Comparison of ENCODE assay signal across 23 cellular contexts in genomic region chr1:48864913-48865312, GRCh38.
A peak's percentile ranks its signal among the peaks of the same experiment; 100 is the strongest.
DNase-seq lines count a peak whose midpoint lies in the region; ATAC-seq and TF ChIP-seq lines count a peak whose summit lies in the region.
"Had no signal": no experiment of that assay in that cellular context is flagged by ENCODE, and none has a peak within 500 bp of the region (broad histone marks: within the 10 kb centered on the region; RNA-seq: fewer than 3 reads in every experiment).

No MANE protein-coding gene starts in this region.

- no peaks in the 10 kb centered on the region for H3K4me1 ChIP-seq in GM23338 (ENCODE audit: insufficient read depth)
- H3K4me1 ChIP-seq in ascending aorta = no peaks in the 10 kb centered on the region
- H3K4me1 ChIP-seq: A549, BE2C had no signal

- TF ChIP-seq CTCF in GM23338 (conservative IDR thresholded peaks at IDR 0.05; ENCODE audit: low read depth in 2 of 2) (peak in 1 of 2 experiments; percentile 25; a peak in 2 of 4 replicates), WTC11 (IDR thresholded peaks at IDR 0.05) (no peak), epithelial cell of esophagus (IDR thresholded peaks at IDR 0.05; ENCODE audit: insufficient read depth, low read depth, low read length, missing control alignments) (no peak), ascending aorta (IDR thresholded peaks at IDR 0.05) (no peak)

- H3K27ac ChIP-seq in GM23338 (ENCODE audit: low read depth) (no peak overlapping the region), ascending aorta (no peak overlapping the region)
- H3K27ac ChIP-seq: A549; BLaER1 treated with 17β-estradiol and CSF1 and Interleukin-3, amounts not matched to agents 10 nM and 100 nM had no signal

- no peak overlapping the region for H3K4me2 ChIP-seq in GM23338
- H3K4me2 ChIP-seq: A549; BLaER1 treated with 17β-estradiol and CSF1 and Interleukin-3, amounts not matched to agents 10 nM and 100 nM had no signal

- no peak overlapping the region for H3K4me3 ChIP-seq in GM23338
- H3K4me3 ChIP-seq in epithelial cell of esophagus (ENCODE audit: low read length) = no peak overlapping the region
- H3K4me3 ChIP-seq in ascending aorta = no peak overlapping the region
- H3K4me3 ChIP-seq: A549; BLaER1 treated with 17β-estradiol and CSF1 and Interleukin-3, amounts not matched to agents 10 nM and 100 nM; GM12878 had no signal

- no peak overlapping the region for H3K27ac Mint-ChIP-seq in GM23338
- H3K27ac Mint-ChIP-seq in WTC11 = no peak overlapping the region
- H3K27ac Mint-ChIP-seq: CD14-positive monocyte; CD4-positive, alpha-beta T cell; CD8-positive, alpha-beta memory T cell had no signal

- H3K27me3 Mint-ChIP-seq in GM23338 (ENCODE audit: insufficient read depth, low read depth, poor library complexity) (no peaks in the 10 kb centered on the region), WTC11 (ENCODE audit: low read depth) (no peaks in the 10 kb centered on the region; the same call in 1 of the 2 replicates)

- no peak overlapping the region for H2AFZ ChIP-seq in GM23338

- H3K4me1 Mint-ChIP-seq in GM23338 (no peaks in the 10 kb centered on the region), WTC11 (no peaks in the 10 kb centered on the region)
- H3K4me1 Mint-ChIP-seq: CD14-positive monocyte; CD8-positive, alpha-beta memory T cell had no signal

- H3K36me3 Mint-ChIP-seq in GM23338 (ENCODE audit: low read depth) (peaks cover 7% of the 10 kb centered on the region; the same call in 1 of the 3 replicates), WTC11 (peaks cover 7% of the 10 kb centered on the region)
- H3K36me3 Mint-ChIP-seq: CD14-positive monocyte; CD8-positive, alpha-beta memory T cell had no signal

- no peaks in the 10 kb centered on the region for H4K20me1 ChIP-seq in GM23338 (replicated peaks; ENCODE audit: insufficient read depth)
- H4K20me1 ChIP-seq: BLaER1 treated with 17β-estradiol and CSF1 and Interleukin-3, amounts not matched to agents 10 nM and 100 nM had no signal

- H3K9me2 ChIP-seq in GM23338 (ENCODE audit: insufficient read depth) = no peaks in the 10 kb centered on the region; the same call in 1 of the 2 replicates

- H3K9me3 Mint-ChIP-seq in GM23338 (peaks cover 18% of the 10 kb centered on the region), WTC11 (peaks cover 24% of the 10 kb centered on the region)

- peak; percentile 17 for DNase-seq in GM23338 (ENCODE audit: low spot score)
- no peak for DNase-seq in WTC11 (ENCODE audit: low spot score)
- DNase-seq in epithelial cell of esophagus (ENCODE audit: low read depth) = peak; percentile 17
- no peak for DNase-seq in ascending aorta (ENCODE audit: low spot score in 2 of 2)
- DNase-seq: 8988T; ACHN; AML-193; BE2C; CD4-positive, alpha-beta T cell; CD8-positive, alpha-beta memory T cell; DMS 273 treated with DMSO at 0.1 percent for 48 hours; DMS79; EL; GDM1; GOT3; H7 had no signal

- H3K9me3 ChIP-seq in ascending aorta = peaks cover 0 to 14% of the 10 kb centered on the region in 2 donors
- H3K9me3 ChIP-seq: BE2C had no signal

- CTCF ChIA-PET in WTC11 (lab: Charles Lee) = interaction anchor here (1.0 to 1.2 kb wide), 4 partner anchors 9 to 292 kb away, joined by 3 to 8 read pairs (median 4); no protein-coding TSS in a partner anchor

- H3K79me2 ChIP-seq in GM23338 (replicated peaks; ENCODE audit: insufficient read depth) = no peaks in the 10 kb centered on the region

- no peaks in the 10 kb centered on the region for H3F3A ChIP-seq in GM23338 (replicated peaks; ENCODE audit: low read depth)

- peak; percentile 53 for ATAC-seq in GM23338
- peak; percentile 71 for ATAC-seq in WTC11
- no peak for ATAC-seq in GM19023 (IDR thresholded peaks at IDR 0.05; ENCODE audit: unreplicated experiment)
- ATAC-seq in GM21528 (IDR thresholded peaks at IDR 0.05; ENCODE audit: low FRiP score, unreplicated experiment) = no peak
- ATAC-seq: A549, GM12878, HCT116 had no signal

- POLR2A ChIA-PET in WTC11 (lab: Charles Lee) = no interaction called here

- H3K27me3 ChIP-seq in GM23338 (ENCODE audit: insufficient read depth) (no peaks in the 10 kb centered on the region), ascending aorta (no peaks in the 10 kb centered on the region)
- H3K27me3 ChIP-seq: BE2C; BLaER1 treated with 17β-estradiol and CSF1 and Interleukin-3, amounts not matched to agents 10 nM and 100 nM had no signal

- intact Hi-C loops in ascending aorta (cut with DNase I) = no loop called here

- no peaks in the 10 kb centered on the region for H3K36me3 ChIP-seq in GM23338 (ENCODE audit: insufficient read depth)
- no peaks in the 10 kb centered on the region for H3K36me3 ChIP-seq in ascending aorta
- H3K36me3 ChIP-seq: BE2C; BLaER1 treated with 17β-estradiol and CSF1 and Interleukin-3, amounts not matched to agents 10 nM and 100 nM had no signal

- H3K4me3 Mint-ChIP-seq in GM23338 (no peak overlapping the region), WTC11 (no peak overlapping the region)
- H3K4me3 Mint-ChIP-seq: CD14-positive monocyte; CD4-positive, alpha-beta T cell; CD8-positive, alpha-beta memory T cell had no signal

TF ChIP-seq in GM23338, 12 proteins besides CTCF, POLR2A, EP300 and RAD21:
- no peak for TF ChIP-seq ZNF331 (CRISPR knock-in tag; IDR thresholded peaks at IDR 0.05; ENCODE audit: low read depth)
- no peak for TF ChIP-seq JUNB (IDR thresholded peaks at IDR 0.05; ENCODE audit: unreplicated experiment)

TF ChIP-seq in WTC11, 78 proteins besides CTCF, POLR2A, EP300 and RAD21 (continues in another document):
- no peak for TF ChIP-seq GABPB1 (CRISPR knock-in tag; IDR thresholded peaks at IDR 0.05)
- no peak for TF ChIP-seq ZNF416 (CRISPR knock-in tag; IDR thresholded peaks at IDR 0.05)
- no peak for TF ChIP-seq ERG (CRISPR knock-in tag; IDR thresholded peaks at IDR 0.05)
- no peak for TF ChIP-seq CBFB (CRISPR knock-in tag; IDR thresholded peaks at IDR 0.05; ENCODE audit: low read depth)
- no peak for TF ChIP-seq CDX4 (CRISPR knock-in tag; IDR thresholded peaks at IDR 0.05; ENCODE audit: borderline replicate concordance)
- TF ChIP-seq OVOL2 (CRISPR knock-in tag; IDR thresholded peaks at IDR 0.05; ENCODE audit: borderline replicate concordance) = no peak
- no peak for TF ChIP-seq MLX (CRISPR knock-in tag; IDR thresholded peaks at IDR 0.05)
- TF ChIP-seq, protein P1, sequence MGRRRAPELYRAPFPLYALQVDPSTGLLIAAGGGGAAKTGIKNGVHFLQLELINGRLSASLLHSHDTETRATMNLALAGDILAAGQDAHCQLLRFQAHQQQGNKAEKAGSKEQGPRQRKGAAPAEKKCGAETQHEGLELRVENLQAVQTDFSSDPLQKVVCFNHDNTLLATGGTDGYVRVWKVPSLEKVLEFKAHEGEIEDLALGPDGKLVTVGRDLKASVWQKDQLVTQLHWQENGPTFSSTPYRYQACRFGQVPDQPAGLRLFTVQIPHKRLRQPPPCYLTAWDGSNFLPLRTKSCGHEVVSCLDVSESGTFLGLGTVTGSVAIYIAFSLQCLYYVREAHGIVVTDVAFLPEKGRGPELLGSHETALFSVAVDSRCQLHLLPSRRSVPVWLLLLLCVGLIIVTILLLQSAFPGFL (CRISPR knock-in tag; IDR thresholded peaks at IDR 0.05; ENCODE audit: borderline replicate concordance) = no peak
- no peak for TF ChIP-seq NR3C1 (CRISPR knock-in tag; conservative IDR thresholded peaks at IDR 0.05; ENCODE audit: low read depth)

Comparison
In these comparisons a context has a peak if more than half of its experiments do, and no peak if none do; other contexts are left out.
1. ATAC-seq: peak in GM23338 (single experiment) and WTC11 (single experiment); none in GM19023 (single experiment) and GM21528 (single experiment).
2. DNase-seq: peak in GM23338 (single experiment) and epithelial cell of esophagus (single experiment); none in WTC11 (single experiment) and ascending aorta (0 of 2).